Comparison of ENCODE assay signal across 28 cellular contexts in the genomic region with DNA sequence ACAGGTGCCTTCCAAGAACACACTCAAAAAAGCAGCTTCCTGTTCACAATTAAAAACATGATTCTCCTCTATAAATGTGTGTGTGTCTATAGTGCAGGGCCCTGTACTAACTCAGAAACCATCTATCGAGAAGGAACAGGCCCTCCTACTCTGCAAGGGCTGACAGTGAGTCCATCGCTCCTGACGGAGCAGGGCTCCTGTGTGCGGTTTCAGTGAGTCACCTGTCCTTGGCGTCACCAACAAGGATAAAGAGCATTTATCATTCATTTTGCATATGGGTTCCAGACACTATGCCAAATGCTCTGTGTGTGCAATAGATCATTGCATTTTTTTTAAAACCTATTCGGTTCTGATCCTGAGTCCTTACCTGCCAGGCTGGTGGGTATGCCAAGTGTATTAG.
DNase-seq lines count a peak whose midpoint lies in the region; FAIRE-seq and TF ChIP-seq lines count a peak whose summit lies in the region.
"Had no signal": no experiment of that assay in that cellular context is flagged by ENCODE, and none has a peak within 500 bp of the region (broad histone marks: within the 10 kb centered on the region; RNA-seq: fewer than 3 reads in every experiment).

No MANE protein-coding gene starts in this region.

- H3K9me3 Mint-ChIP-seq in CD4-positive, alpha-beta memory T cell = peaks cover 0 to 4% (median 3%) of the 10 kb centered on the region in 8 donors
- H3K9me3 Mint-ChIP-seq: HFFc6 had no signal

- 75% methylated on average over 6 of the region's 6 CpGs for WGBS in suprapubic skin

- FAIRE-seq in H54 (lab: Jason Lieb, UNC) = no peak
- FAIRE-seq: GM18507, keratinocyte had no signal

- CTCF ChIA-PET in RWPE1 (lab: Yijun Ruan, JAX) = interaction anchor here (0.6 to 1.5 kb wide), 4 partner anchors 11 to 133 kb away, joined by 3 to 10 read pairs (median 6); no protein-coding TSS in a partner anchor
- CTCF ChIA-PET in CD4-positive, alpha-beta memory T cell (lab: Charles Lee; ENCODE audit: partially characterized antibody) = interaction anchor here (0.6 kb wide), 1 partner anchor 167 kb away, joined by 3 read pairs; no protein-coding TSS in a partner anchor

- peak; percentile 21 for DNase-seq in H54 (ENCODE audit: insufficient read length, low spot score)
- peak; percentile 64 for DNase-seq in RWPE1 (ENCODE audit: low spot score)
- peak; percentile 81 for DNase-seq in epithelial cell of esophagus (ENCODE audit: low read depth)
- DNase-seq in suprapubic skin (ENCODE audit: low spot score in 2 of 2) = no peak
- no peak for DNase-seq in CD4-positive, alpha-beta memory T cell
- DNase-seq in stimulated activated CD4-positive, alpha-beta T cell treated with anti-CD3 and anti-CD28 coated beads, Interleukin-4, amount 100 ng/mL, for 24 hours = no peak
- DNase-seq in NCI-H2029 treated with DMSO at 0.1 percent for 48 hours (lab: John Stamatoyannopoulos, UW) = no peak
- DNase-seq: activated CD4-positive, alpha-beta T cell treated with anti-CD3 and anti-CD28 coated beads for 36 hours; activated effector memory CD4-positive, alpha-beta T cell treated with Interleukin-2 at 50 U/mL for 16 hours; activated T-cell treated with anti-CD3 and anti-CD28 coated beads for 4 hours; Caco-2; DMS79 treated with DMSO at 0.1 percent for 48 hours; dorsolateral prefrontal cortex; HFFc6; midbrain; naive thymus-derived CD8-positive, alpha-beta T cell; NCI-H1048; NCI-H1694 treated with DMSO at 0.1 percent for 48 hours; NCI-H2171 treated with DMSO at 0.1 percent for 48 hours; NCI-H524 treated with DMSO at 0.1 percent for 48 hours; T-helper 2 cell had no signal

- intact Hi-C loops in CD4-positive, alpha-beta memory T cell (cut with micrococcal nuclease) = no loop called here

- peaks cover 4 to 5% of the 10 kb centered on the region in 2 donors for H3K27me3 Mint-ChIP-seq in CD4-positive, alpha-beta memory T cell

- POLR2A ChIA-PET in RWPE1 (lab: Yijun Ruan, JAX; ENCODE audit: low non-redundant PET) = no interaction called here
- POLR2A ChIA-PET in CD4-positive, alpha-beta memory T cell (lab: Charles Lee; ENCODE audit: partially characterized antibody) = no interaction called here

- H3K27ac ChIP-seq in RWPE1 (peak overlapping the region; percentile 56; the same call in 1 of the 2 replicates), suprapubic skin (peak overlapping the region; percentile 38)
- H3K27ac ChIP-seq in CD4-positive, alpha-beta memory T cell (ENCODE audit: low read depth, low read length) = no peak overlapping the region
- H3K27ac ChIP-seq: BLaER1 treated with 17β-estradiol and CSF1 and Interleukin-3, amounts not matched to agents 10 nM and 100 nM; dorsolateral prefrontal cortex; SK-N-MC had no signal

- no peaks in the 10 kb centered on the region for H3K36me3 Mint-ChIP-seq in CD4-positive, alpha-beta memory T cell
- H3K36me3 Mint-ChIP-seq: activated naive CD8-positive, alpha-beta T cell had no signal

- no peak for TF ChIP-seq POLR2A in H54 (IDR thresholded peaks at IDR 0.05; ENCODE audit: low read depth, low read length)
- no peak for TF ChIP-seq POLR2A in suprapubic skin (IDR thresholded peaks at IDR 0.05)

- no peaks in the 10 kb centered on the region for H3K4me1 Mint-ChIP-seq in CD4-positive, alpha-beta memory T cell
- H3K4me1 Mint-ChIP-seq: activated CD4-positive, alpha-beta T cell treated with anti-CD3 and anti-CD28 coated beads for 36 hours; naive thymus-derived CD8-positive, alpha-beta T cell had no signal

- H3K27me3 ChIP-seq in suprapubic skin = no peaks in the 10 kb centered on the region
- H3K27me3 ChIP-seq in CD4-positive, alpha-beta memory T cell (ENCODE audit: insufficient read depth, low read length) = no peaks in the 10 kb centered on the region
- H3K27me3 ChIP-seq: ascending aorta; BLaER1 treated with 17β-estradiol and CSF1 and Interleukin-3, amounts not matched to agents 10 nM and 100 nM; dorsolateral prefrontal cortex; tibial nerve had no signal

- H3K4me3 Mint-ChIP-seq in CD4-positive, alpha-beta memory T cell = no peak overlapping the region
- H3K4me3 Mint-ChIP-seq: activated CD4-positive, alpha-beta T cell treated with anti-CD3 and anti-CD28 coated beads for 36 hours; activated naive CD8-positive, alpha-beta T cell; HFFc6; naive thymus-derived CD8-positive, alpha-beta T cell had no signal

- no peak overlapping the region for H3K27ac Mint-ChIP-seq in CD4-positive, alpha-beta memory T cell
- H3K27ac Mint-ChIP-seq: activated CD4-positive, alpha-beta T cell treated with anti-CD3 and anti-CD28 coated beads for 36 hours; activated naive CD8-positive, alpha-beta T cell; naive thymus-derived CD8-positive, alpha-beta T cell had no signal

- no peak for TF ChIP-seq CTCF in RWPE1 (conservative IDR thresholded peaks at IDR 0.05; ENCODE audit: low read depth)
- no peak for TF ChIP-seq CTCF in epithelial cell of esophagus (IDR thresholded peaks at IDR 0.05; ENCODE audit: insufficient read depth, low read depth, low read length, missing control alignments)
- no peak for TF ChIP-seq CTCF in suprapubic skin (IDR thresholded peaks at IDR 0.05)

- TF ChIP-seq EP300 in suprapubic skin (IDR thresholded peaks at IDR 0.05) = no peak

- no peaks in the 10 kb centered on the region for H3K36me3 ChIP-seq in suprapubic skin
- no peaks in the 10 kb centered on the region for H3K36me3 ChIP-seq in CD4-positive, alpha-beta memory T cell (ENCODE audit: insufficient read depth, low read length)
- H3K36me3 ChIP-seq: ascending aorta; BLaER1 treated with 17β-estradiol and CSF1 and Interleukin-3, amounts not matched to agents 10 nM and 100 nM; tibial nerve had no signal

- H3K4me3 ChIP-seq in epithelial cell of esophagus (ENCODE audit: low read length) = no peak overlapping the region
- no peak overlapping the region for H3K4me3 ChIP-seq in suprapubic skin
- no peak overlapping the region for H3K4me3 ChIP-seq in CD4-positive, alpha-beta memory T cell (ENCODE audit: low read length in 2 of 2)
- H3K4me3 ChIP-seq: ascending aorta; BLaER1 treated with 17β-estradiol and CSF1 and Interleukin-3, amounts not matched to agents 10 nM and 100 nM; dorsolateral prefrontal cortex; SK-N-MC; tibial nerve had no signal

- no peaks in the 10 kb centered on the region for H3K9me3 ChIP-seq in suprapubic skin
- no peaks in the 10 kb centered on the region for H3K9me3 ChIP-seq in CD4-positive, alpha-beta memory T cell (ENCODE audit: control insufficient read depth in 1 of 2, low read length in 2 of 2)
- H3K9me3 ChIP-seq: ascending aorta, Caco-2, tibial nerve had no signal

- peaks cover 35% of the 10 kb centered on the region for H3K4me1 ChIP-seq in suprapubic skin
- H3K4me1 ChIP-seq in CD4-positive, alpha-beta memory T cell (ENCODE audit: insufficient read depth, low read length) = no peaks in the 10 kb centered on the region

Comparison
In these comparisons a context has a peak if more than half of its experiments do, and no peak if none do; other contexts are left out.
1. DNase-seq: peak in H54 (single experiment), RWPE1 (single experiment) and epithelial cell of esophagus (single experiment); none in suprapubic skin (0 of 2), CD4-positive, alpha-beta memory T cell (0 of 5), stimulated activated CD4-positive, alpha-beta T cell treated with anti-CD3 and anti-CD28 coated beads, Interleukin-4, amount 100 ng/mL, for 24 hours (single experiment) and NCI-H2029 treated with DMSO at 0.1 percent for 48 hours (single experiment).